1 cellular context compared by ENCODE assay signal in genomic region chrX:141183000-141183399, GRCh38.
TF ChIP-seq lines count a peak whose summit lies in the region.

No MANE protein-coding gene starts in this region.

TF ChIP-seq in H1, 55 proteins besides CTCF, POLR2A, EP300 and RAD21:
- TF ChIP-seq YY1 (IDR thresholded peaks at IDR 0.05; ENCODE audit: low read depth, low read length) (no peak), TBP (IDR thresholded peaks at IDR 0.05; ENCODE audit: low read depth, low read length) (no peak), USF2 (IDR thresholded peaks at IDR 0.05; ENCODE audit: low read length) (no peak), ATF2 (IDR thresholded peaks at IDR 0.05; ENCODE audit: low read length) (no peak), RXRA (IDR thresholded peaks at IDR 0.05; ENCODE audit: insufficient read depth, low read depth, low read length) (no peak), SUZ12 (IDR thresholded peaks at IDR 0.05; ENCODE audit: low read length) (no peak), TAF7 (optimal IDR thresholded peaks at IDR 0.05; ENCODE audit: borderline replicate concordance, low read depth, low read length) (no peak), KDM4A (IDR thresholded peaks at IDR 0.05; ENCODE audit: low read depth, low read length, severe bottlenecking) (no peak), NANOG (IDR thresholded peaks at IDR 0.05; ENCODE audit: insufficient read depth, low read depth, low read length, poor library complexity, severe bottlenecking) (no peak)
